10 cellular contexts compared by ENCODE assay signal in genomic region chr2:20992201-20992711, GRCh38. TPM values are rescaled to one million over a fixed set of nuclear protein-coding genes. Genes with fewer than 3 reads are reported as not detected.
DNase-seq lines count a peak whose midpoint lies in the region; ATAC-seq and TF ChIP-seq lines count a peak whose summit lies in the region.
"Had no signal": no experiment of that assay in that cellular context is flagged by ENCODE, and none has a peak within 500 bp of the region (broad histone marks: within the 10 kb centered on the region; RNA-seq: fewer than 3 reads in every experiment).

No MANE protein-coding gene starts in this region.

- CTCF ChIA-PET in HEK293T (lab: Yijun Ruan, JAX), result interaction anchor here (0.9 kb wide), 1 partner anchor 331 kb away, joined by 4 read pairs; no protein-coding TSS in a partner anchor

- no peak for ATAC-seq in HG02763 (IDR thresholded peaks at IDR 0.05; ENCODE audit: unreplicated experiment)

- peak; percentile 10 for DNase-seq in HK-2 (ENCODE audit: unreplicated experiment)
- DNase-seq in T47D (ENCODE audit: low read depth in 1 of 2, low spot score in 1 of 2), result peak; percentile 39 to 72
- DNase-seq in left kidney (ENCODE audit: low read depth, low spot score), result peak; percentile 61
- DNase-seq in ureter (ENCODE audit: low spot score), result peak; percentile 73
- DNase-seq in HEK293T (ENCODE audit: extremely low spot score), result no peak
- no peak for DNase-seq in NCI-H146 (lab: John Stamatoyannopoulos, UW)
- DNase-seq: amniotic stem cell, DND-41, NCI-H748 treated with DMSO at 0.1 percent for 48 hours had no signal

- in situ Hi-C loops in T47D (cut with HindIII; ENCODE audit: low pct_unique_long_range_greater_than_20kb, low sequenced_read_pairs), result no loop called here

- POLR2A ChIA-PET in HEK293T (lab: Yijun Ruan, JAX), result no interaction called here

TF ChIP-seq in HEK293T, 16 proteins besides CTCF, POLR2A, EP300 and RAD21:
- TF ChIP-seq NFRKB (IDR thresholded peaks at IDR 0.05) (no peak), TARDBP (IDR thresholded peaks at IDR 0.05) (no peak), ARNT (IDR thresholded peaks at IDR 0.05) (no peak), CTBP1 (IDR thresholded peaks at IDR 0.05; ENCODE audit: borderline replicate concordance) (no peak), SP1 (IDR thresholded peaks at IDR 0.05) (no peak), ELF4 (IDR thresholded peaks at IDR 0.05) (no peak)

RNA-seq across cellular contexts. Expression of gene APOB, which starts 51.6 kb away (rescaled TPM):
- total RNA-seq in ureter, result 0.75 TPM

Comparison
In these comparisons a context has a peak if more than half of its experiments do, and no peak if none do; other contexts are left out.
1. DNase-seq: peak in HK-2 (single experiment), T47D (2 of 2), left kidney (single experiment) and ureter (single experiment); none in HEK293T (single experiment) and NCI-H146 (single experiment).